Comparison of ENCODE assay signal across 16 cellular contexts in the genomic region with DNA sequence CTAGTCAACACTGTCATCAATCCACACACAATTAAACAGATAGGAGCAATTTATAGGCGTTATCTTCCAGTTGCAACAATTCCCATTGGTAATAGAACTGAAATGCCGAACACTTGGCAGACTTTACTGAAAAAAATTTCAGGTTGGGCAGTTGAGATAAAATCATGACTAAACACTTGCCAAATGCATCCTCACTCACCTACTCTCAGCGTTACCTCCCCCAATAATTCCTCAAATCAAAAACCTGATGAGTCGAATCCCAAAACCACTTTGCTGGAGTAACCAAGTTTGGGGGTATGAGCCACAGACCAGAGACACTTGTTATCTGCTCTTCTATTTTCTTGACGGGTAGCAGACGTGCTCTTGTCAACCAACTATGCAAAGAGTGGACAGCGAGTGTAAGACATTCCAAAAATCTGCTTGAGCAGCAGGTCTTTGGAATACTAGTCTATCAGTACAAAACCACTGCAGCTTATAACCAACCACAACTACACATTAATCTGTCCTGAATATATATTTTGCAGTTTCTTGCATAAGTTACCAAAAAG. TPM values are rescaled to one million over a fixed set of nuclear protein-coding genes. Genes with fewer than 3 reads are reported as not detected.
DNase-seq lines count a peak whose midpoint lies in the region; ATAC-seq and TF ChIP-seq lines count a peak whose summit lies in the region.
"Had no signal": no experiment of that assay in that cellular context is flagged by ENCODE, and none has a peak within 500 bp of the region (broad histone marks: within the 10 kb centered on the region; RNA-seq: fewer than 3 reads in every experiment).

No MANE protein-coding gene starts in this region.

- H3K4me1 Mint-ChIP-seq in natural killer cell, result peaks cover 5 to 11% of the 10 kb centered on the region in 2 donors
- H3K4me1 Mint-ChIP-seq in natural killer cell treated with Interleukin-12 subunit alpha and Interleukin-12 subunit beta and Interleukin-15 and Interleukin-18, amount 100 ng/mL, for 72 hours (ENCODE audit: low read depth in 2 of 2), result peaks cover 5 to 6% of the 10 kb centered on the region in 2 donors
- H3K4me1 Mint-ChIP-seq in activated naive CD8-positive, alpha-beta T cell treated with anti-CD3 and anti-CD28 coated beads, Interleukin-2, amount 50 U/mL, for 24 hours, result peaks cover 35% of the 10 kb centered on the region

- peaks cover 16% of the 10 kb centered on the region for H3K36me3 Mint-ChIP-seq in natural killer cell
- H3K36me3 Mint-ChIP-seq in natural killer cell treated with Interleukin-12 subunit alpha and Interleukin-12 subunit beta and Interleukin-15 and Interleukin-18, amount 100 ng/mL, for 72 hours, result peaks cover 13% of the 10 kb centered on the region
- peaks cover 59% of the 10 kb centered on the region for H3K36me3 Mint-ChIP-seq in activated naive CD8-positive, alpha-beta T cell treated with anti-CD3 and anti-CD28 coated beads, Interleukin-2, amount 50 U/mL, for 24 hours (ENCODE audit: low read depth)

- no peaks in the 10 kb centered on the region for H3K27me3 Mint-ChIP-seq in natural killer cell (ENCODE audit: low read depth in 2 of 2)
- H3K27me3 Mint-ChIP-seq in natural killer cell treated with Interleukin-12 subunit alpha and Interleukin-12 subunit beta and Interleukin-15 and Interleukin-18, amount 100 ng/mL, for 72 hours, result no peaks in the 10 kb centered on the region
- H3K27me3 Mint-ChIP-seq in activated naive CD8-positive, alpha-beta T cell treated with anti-CD3 and anti-CD28 coated beads, Interleukin-2, amount 50 U/mL, for 24 hours, result no peaks in the 10 kb centered on the region

- no peak for DNase-seq in natural killer cell
- no peak for DNase-seq in natural killer cell treated with Interleukin-12 subunit alpha and Interleukin-12 subunit beta and Interleukin-15 and Interleukin-18, amount 100 ng/mL, for 72 hours (ENCODE audit: low spot score)
- no peak for DNase-seq in activated naive CD8-positive, alpha-beta T cell treated with anti-CD3 and anti-CD28 coated beads, Interleukin-2, amount 50 U/mL, for 24 hours
- peak; percentile 6 for DNase-seq in myocyte (ENCODE audit: low read depth)
- no peak for DNase-seq in T-helper 1 cell
- DNase-seq in germinal center (ENCODE audit: low spot score), result no peak
- DNase-seq: AML-193, H7, Kasumi-1, NCI-H1105 treated with DMSO at 0.1 percent for 48 hours, NCI-H187 treated with DMSO at 0.1 percent for 48 hours, NCI-H510A, Peyer's patch, Right ventricle myocardium superior had no signal

- intact Hi-C loops in natural killer cell (cut with micrococcal nuclease), result no loop called here

- H3K27ac Mint-ChIP-seq in natural killer cell, result peak overlapping the region; percentile 25 to 70
- no peak overlapping the region for H3K27ac Mint-ChIP-seq in natural killer cell treated with Interleukin-12 subunit alpha and Interleukin-12 subunit beta and Interleukin-15 and Interleukin-18, amount 100 ng/mL, for 72 hours
- peak overlapping the region; percentile 20 for H3K27ac Mint-ChIP-seq in activated naive CD8-positive, alpha-beta T cell treated with anti-CD3 and anti-CD28 coated beads, Interleukin-2, amount 50 U/mL, for 24 hours

- ATAC-seq in natural killer cell (no peak), GM19035 (IDR thresholded peaks at IDR 0.05; ENCODE audit: unreplicated experiment) (no peak)
- ATAC-seq in natural killer cell treated with Interleukin-12 subunit alpha and Interleukin-12 subunit beta and Interleukin-15 and Interleukin-18, amount 100 ng/mL, for 72 hours, result no peak
- ATAC-seq in activated naive CD8-positive, alpha-beta T cell treated with anti-CD3 and anti-CD28 coated beads, Interleukin-2, amount 50 U/mL, for 24 hours, result no peak
- ATAC-seq: HepG2 had no signal

- TF ChIP-seq CTCF in natural killer cell (IDR thresholded peaks at IDR 0.05), result no peak

- H3K4me3 Mint-ChIP-seq in natural killer cell, result no peak overlapping the region
- no peak overlapping the region for H3K4me3 Mint-ChIP-seq in natural killer cell treated with Interleukin-12 subunit alpha and Interleukin-12 subunit beta and Interleukin-15 and Interleukin-18, amount 100 ng/mL, for 72 hours
- H3K4me3 Mint-ChIP-seq in activated naive CD8-positive, alpha-beta T cell treated with anti-CD3 and anti-CD28 coated beads, Interleukin-2, amount 50 U/mL, for 24 hours, result no peak overlapping the region

- H3K9me3 Mint-ChIP-seq in natural killer cell, result no peaks in the 10 kb centered on the region
- H3K9me3 Mint-ChIP-seq in natural killer cell treated with Interleukin-12 subunit alpha and Interleukin-12 subunit beta and Interleukin-15 and Interleukin-18, amount 100 ng/mL, for 72 hours, result no peaks in the 10 kb centered on the region
- H3K9me3 Mint-ChIP-seq in activated naive CD8-positive, alpha-beta T cell treated with anti-CD3 and anti-CD28 coated beads, Interleukin-2, amount 50 U/mL, for 24 hours, result no peaks in the 10 kb centered on the region

RNA-seq across cellular contexts. Expression of gene PPP1R2, which starts 30.3 kb away (rescaled TPM):
- 10 to 100 TPM; 89.8 to 97.3 (median 89.9) TPM for total RNA-seq in natural killer cell
- total RNA-seq in natural killer cell treated with Interleukin-12 subunit alpha and Interleukin-12 subunit beta and Interleukin-15 and Interleukin-18, amount 100 ng/mL, for 72 hours, result 10 to 100 TPM; 47.5 to 56.3 TPM
- 39.9 and 82.2 TPM in 2 replicates for total RNA-seq in myocyte
- 20.5 TPM for polyA plus RNA-seq in myocyte (2012)

Comparison
In these comparisons a context has a peak if more than half of its experiments do, and no peak if none do; other contexts are left out.
1. H3K27ac Mint-ChIP-seq: peak in natural killer cell (2 of 2) and activated naive CD8-positive, alpha-beta T cell treated with anti-CD3 and anti-CD28 coated beads, Interleukin-2, amount 50 U/mL, for 24 hours (single experiment); none in natural killer cell treated with Interleukin-12 subunit alpha and Interleukin-12 subunit beta and Interleukin-15 and Interleukin-18, amount 100 ng/mL, for 72 hours (0 of 2).